Comparison of ENCODE assay signal across 10 cellular contexts in the genomic region with DNA sequence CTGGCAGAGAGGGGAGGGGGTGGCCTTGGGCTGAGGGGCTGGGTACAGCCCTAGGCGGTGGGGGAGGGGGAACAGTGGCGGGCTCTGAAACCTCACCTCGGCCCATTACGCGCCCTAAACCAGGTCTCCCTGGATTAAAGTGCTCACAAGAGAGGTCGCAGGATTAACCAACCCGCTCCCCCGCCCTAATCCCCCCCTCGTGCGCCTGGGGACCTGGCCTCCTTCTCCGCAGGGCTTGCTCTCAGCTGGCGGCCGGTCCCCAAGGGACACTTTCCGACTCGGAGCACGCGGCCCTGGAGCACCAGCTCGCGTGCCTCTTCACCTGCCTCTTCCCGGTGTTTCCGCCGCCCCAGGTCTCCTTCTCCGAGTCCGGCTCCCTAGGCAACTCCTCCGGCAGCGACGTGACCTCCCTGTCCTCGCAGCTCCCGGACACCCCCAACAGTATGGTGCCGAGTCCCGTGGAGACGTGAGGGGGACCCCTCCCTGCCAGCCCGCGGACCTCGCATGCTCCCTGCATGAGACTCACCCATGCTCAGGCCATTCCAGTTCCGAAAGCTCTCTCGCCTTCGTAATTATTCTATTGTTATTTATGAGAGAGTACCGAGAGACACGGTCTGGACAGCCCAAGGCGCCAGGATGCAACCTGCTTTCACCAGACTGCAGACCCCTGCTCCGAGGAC. TPM values are rescaled to one million over a fixed set of nuclear protein-coding genes. Genes with fewer than 3 reads are reported as not detected.
DNase-seq lines count a peak whose midpoint lies in the region; ATAC-seq lines count a peak whose summit lies in the region.
"Had no signal": no experiment of that assay in that cellular context is flagged by ENCODE, and none has a peak within 500 bp of the region (broad histone marks: within the 10 kb centered on the region; RNA-seq: fewer than 3 reads in every experiment).

No MANE protein-coding gene starts in this region.

- H3K27me3 ChIP-seq in neuronal stem cell (ENCODE audit: control insufficient read depth in 3 of 3, insufficient read depth in 3 of 3, low read depth in 1 of 3, low read length in 3 of 3) = peaks cover 86 to 100% (median 95%) of the 10 kb centered on the region in 3 experiments

- peak overlapping the region; percentile 34 for H3K23ac ChIP-seq in neuronal stem cell (ENCODE audit: low read depth, low read length, poor library complexity)

- no peaks in the 10 kb centered on the region for H3K9me3 Mint-ChIP-seq in dendritic cell treated with granulocyte-macrophage colony-stimulating factor and Interleukin-4, amounts not matched to agents 40 ng/mL and 50 ng/mL, for 4 days

- peak overlapping the region; percentile 69 for H2BK5ac ChIP-seq in neuronal stem cell (ENCODE audit: low read length)

- H3K79me1 ChIP-seq in neuronal stem cell (ENCODE audit: low read depth, low read length) = peaks cover 1% of the 10 kb centered on the region

- H3K27ac Mint-ChIP-seq in dendritic cell treated with granulocyte-macrophage colony-stimulating factor and Interleukin-4, amounts not matched to agents 40 ng/mL and 50 ng/mL, for 4 days = no peak overlapping the region

- H3K14ac ChIP-seq in neuronal stem cell (ENCODE audit: low read length) = no peak overlapping the region

- H3K9me3 ChIP-seq in neuronal stem cell (replicated peaks in 1 of 2; ENCODE audit: control insufficient read depth in 2 of 2, insufficient read depth in 1 of 2, low read depth in 1 of 2, low read length in 2 of 2) = peaks cover 0 to 11% of the 10 kb centered on the region in 2 donors
- H3K9me3 ChIP-seq: heart left ventricle had no signal

- H2AK5ac ChIP-seq in neuronal stem cell (ENCODE audit: low read depth, low read length) = peak overlapping the region; percentile 67

- H3K9ac ChIP-seq in neuronal stem cell (ENCODE audit: low read depth, low read length, poor library complexity) = no peak overlapping the region

- H2BK120ac ChIP-seq in neuronal stem cell (ENCODE audit: low read depth, low read length) = no peak overlapping the region

- H3K4me2 ChIP-seq in neuronal stem cell (ENCODE audit: insufficient read depth, low read length, poor library complexity, severe bottlenecking) = peak overlapping the region; percentile 47

- WGBS in neuronal stem cell (ENCODE audit: extremely low coverage in 2 of 2, insufficient read length in 2 of 2, insufficient replicate concordance in 1 of 2), 2 donors = no CpG with 5 or more reads among the region's 42 CpGs

- H3K36me3 ChIP-seq in neuronal stem cell (replicated peaks in 1 of 2; ENCODE audit: control insufficient read depth in 2 of 2, insufficient read depth in 2 of 2, low read length in 2 of 2) = no peaks in the 10 kb centered on the region
- H3K36me3 ChIP-seq: heart left ventricle had no signal

- H2AFZ ChIP-seq in neuronal stem cell (ENCODE audit: low read length) = peak overlapping the region; percentile 87

- H3K4me1 ChIP-seq in neuronal stem cell (ENCODE audit: control insufficient read depth in 2 of 2, insufficient read depth in 1 of 2, low read depth in 1 of 2, low read length in 2 of 2) = peaks cover 17 to 36% of the 10 kb centered on the region in 2 donors

- peaks cover 27% of the 10 kb centered on the region for H3K36me3 Mint-ChIP-seq in dendritic cell treated with granulocyte-macrophage colony-stimulating factor and Interleukin-4, amounts not matched to agents 40 ng/mL and 50 ng/mL, for 4 days (ENCODE audit: low read depth)

- H3K4me1 Mint-ChIP-seq in dendritic cell treated with granulocyte-macrophage colony-stimulating factor and Interleukin-4, amounts not matched to agents 40 ng/mL and 50 ng/mL, for 4 days (ENCODE audit: low read depth) = peaks cover 75% of the 10 kb centered on the region

- no peak overlapping the region for H3K27ac ChIP-seq in neuronal stem cell (replicated peaks; ENCODE audit: low read length)

- peak overlapping the region; percentile 40 for H3K4me3 Mint-ChIP-seq in dendritic cell treated with granulocyte-macrophage colony-stimulating factor and Interleukin-4, amounts not matched to agents 40 ng/mL and 50 ng/mL, for 4 days

- intact Hi-C loops in dendritic cell treated with granulocyte-macrophage colony-stimulating factor and Interleukin-4, amounts not matched to agents 40 ng/mL and 50 ng/mL, for 4 days (cut with micrococcal nuclease) = no loop called here

- H3K4me3 ChIP-seq in neuronal stem cell (ENCODE audit: low read length in 2 of 2) = peak overlapping the region in 1 of 2 donors; percentile 34

- H2BK12ac ChIP-seq in neuronal stem cell (ENCODE audit: low read length) = no peak overlapping the region

- DNase-seq in D341Med (ENCODE audit: low spot score) = peak; percentile 92
- peak; percentile 28 to 94 (median 90) for DNase-seq in NCI-H1417 (lab: John Stamatoyannopoulos, UW)
- DNase-seq in neuronal stem cell (ENCODE audit: low spot score) = no peak
- DNase-seq in NCI-H1048 (lab: John Stamatoyannopoulos, UW) = no peak
- no peak for DNase-seq in HuH-7 (ENCODE audit: low spot score)
- DNase-seq in UCSD-AML1 (lab: John Stamatoyannopoulos, UW; ENCODE audit: unreplicated experiment) = no peak
- DNase-seq: heart left ventricle, NCI-H524 had no signal

- peaks cover 89% of the 10 kb centered on the region for H3K27me3 Mint-ChIP-seq in dendritic cell treated with granulocyte-macrophage colony-stimulating factor and Interleukin-4, amounts not matched to agents 40 ng/mL and 50 ng/mL, for 4 days

- H4K91ac ChIP-seq in neuronal stem cell (ENCODE audit: low read depth, low read length, poor library complexity) = no peak overlapping the region

- H4K8ac ChIP-seq in neuronal stem cell (ENCODE audit: low read depth, low read length) = no peak overlapping the region

- no peak overlapping the region for H3K4ac ChIP-seq in neuronal stem cell (ENCODE audit: low read length)

- peak overlapping the region; percentile 92 for H3K18ac ChIP-seq in neuronal stem cell (ENCODE audit: low read length)

- H2BK15ac ChIP-seq in neuronal stem cell (ENCODE audit: low read length) = no peak overlapping the region

- ATAC-seq in HG03521 (IDR thresholded peaks at IDR 0.05; ENCODE audit: unreplicated experiment) = no peak

RNA-seq across cellular contexts. Expression of a gene that starts 4.9 kb away (rescaled TPM):
- 0.13 TPM for polyA plus RNA-seq in neuronal stem cell (2013, experiment 1 of 2)
- 0.10 TPM for polyA plus RNA-seq in neuronal stem cell (2013, experiment 2 of 2)
- polyA plus RNA-seq: heart left ventricle had no signal

RNA-seq across cellular contexts. Expression of a gene that starts 30.2 kb away (rescaled TPM):
- 73.4 TPM for polyA plus RNA-seq in neuronal stem cell (2013, experiment 1 of 2)
- 75.7 TPM for polyA plus RNA-seq in neuronal stem cell (2013, experiment 2 of 2)

Comparison
In these comparisons a context has a peak if more than half of its experiments do, and no peak if none do; other contexts are left out.
1. DNase-seq: peak in D341Med (single experiment) and NCI-H1417 (3 of 3); none in neuronal stem cell (single experiment), NCI-H1048 (single experiment), HuH-7 (single experiment) and UCSD-AML1 (single experiment).